In genomic region chr5:143404416-143405062, GRCh38 we compare ENCODE assay signal across 8 cellular contexts. TPM values are rescaled to one million over a fixed set of nuclear protein-coding genes. Genes with fewer than 3 reads are reported as not detected.
A peak's percentile ranks its signal among the peaks of the same experiment; 100 is the strongest.
DNase-seq lines count a peak whose midpoint lies in the region; ATAC-seq and TF ChIP-seq lines count a peak whose summit lies in the region.

No MANE protein-coding gene starts in this region.

- H2AFZ ChIP-seq in SU-DHL-6 (ENCODE audit: low read depth, low read length, severe bottlenecking): peak overlapping the region; percentile 96

- ATAC-seq in GM21717 (IDR thresholded peaks at IDR 0.05; ENCODE audit: unreplicated experiment) (peak; percentile 19), heart left ventricle (peak; percentile 53 to 65 (median 64))

- peaks cover 23% of the 10 kb centered on the region for H3K4me1 Mint-ChIP-seq in type B pancreatic cell (ENCODE audit: unreplicated experiment)

- H4K20me1 ChIP-seq in SU-DHL-6 (ENCODE audit: low read depth, low read length): peaks cover 7% of the 10 kb centered on the region; the same call in 1 of the 2 replicates

- TF ChIP-seq CTCF in SU-DHL-6 (IDR thresholded peaks at IDR 0.05; ENCODE audit: insufficient read depth, low read length, poor library complexity, severe bottlenecking): no peak
- TF ChIP-seq CTCF in heart left ventricle (IDR thresholded peaks at IDR 0.05): peak in 1 of 12 donors; percentile 4
- no peak for TF ChIP-seq CTCF in type B pancreatic cell (conservative IDR thresholded peaks at IDR 0.05)

- H3K36me3 ChIP-seq in SU-DHL-6 (ENCODE audit: low read length) (0 out of 2 replicates have a peak, but pooled peaks cover 10% of the 10 kb centered on the region), heart left ventricle (peaks cover 0 to 9% (median 5%) of the 10 kb centered on the region in 9 donors)

- H3F3A ChIP-seq in SU-DHL-6 (ENCODE audit: insufficient read depth): peaks cover 37% of the 10 kb centered on the region

- peaks cover 20% of the 10 kb centered on the region for H3K36me3 Mint-ChIP-seq in type B pancreatic cell

- 0 to 1% (median 1%) methylated on average over 22 to 41 of the region's 41 CpGs for WGBS in heart left ventricle, 4 donors

- peak overlapping the region; percentile 88 for H3K9ac ChIP-seq in SU-DHL-6 (ENCODE audit: low read length)

- no peaks in the 10 kb centered on the region for H3K27me3 ChIP-seq in SU-DHL-6 (ENCODE audit: low read length)
- H3K27me3 ChIP-seq in heart left ventricle: no peaks in the 10 kb centered on the region

- H3K4me3 ChIP-seq in SU-DHL-6 (ENCODE audit: insufficient read depth, low read length, poor library complexity, severe bottlenecking): peak overlapping the region; percentile 74
- peak overlapping the region; percentile 64 to 95 (median 86) for H3K4me3 ChIP-seq in heart left ventricle

- H3K27ac ChIP-seq in SU-DHL-6 (ENCODE audit: low read depth, low read length) (peak overlapping the region; percentile 97), heart left ventricle (peak overlapping the region; percentile 95 to 100 (median 99))

- H3K9me3 ChIP-seq in SU-DHL-6 (ENCODE audit: insufficient read depth, low read length) (no peaks in the 10 kb centered on the region), heart left ventricle (no peaks in the 10 kb centered on the region)

- H3K4me2 ChIP-seq in SU-DHL-6 (ENCODE audit: low read depth, low read length, poor library complexity, severe bottlenecking): peak overlapping the region; percentile 93

- in situ Hi-C loops in KBM-7 (cut with MboI; ENCODE audit: low pct_unique_long_range_greater_than_20kb, low sequenced_read_pairs): no loop called here

- H3K4me1 ChIP-seq in heart left ventricle: peaks cover 0 to 30% (median 14%) of the 10 kb centered on the region in 12 donors

- no peak for TF ChIP-seq POLR2A in heart left ventricle (IDR thresholded peaks at IDR 0.05)

- H3K27me3 Mint-ChIP-seq in type B pancreatic cell: peaks cover 27% of the 10 kb centered on the region

- intact Hi-C loops in heart left ventricle (cut with DNase I): loop anchor here (1.0 to 10.0 kb wide), 31 partner anchors 92 to 740 kb away; no protein-coding TSS in a partner anchor

- DNase-seq in DMS53 treated with DMSO at 0.1 percent for 48 hours (lab: John Stamatoyannopoulos, UW; ENCODE audit: unreplicated experiment) (peak; percentile 72), KBM-7 (peak; percentile 85), heart left ventricle (peak; percentile 85 to 90 (median 87)), pons (ENCODE audit: low spot score) (peak; percentile 82), type B pancreatic cell (ENCODE audit: extremely low spot score, unreplicated experiment) (peak; percentile 72)
- peak; percentile 15 for DNase-seq in activated naive CD8-positive, alpha-beta T cell treated with anti-CD3 and anti-CD28 coated beads, Interleukin-2, amount 50 U/mL, for 16 hours (ENCODE audit: low read depth, low spot score)

- H3K9me3 Mint-ChIP-seq in type B pancreatic cell: peaks cover 6% of the 10 kb centered on the region

- H3K4me3 Mint-ChIP-seq in type B pancreatic cell: peak overlapping the region; percentile 99

- peak overlapping the region; percentile 99 for H3K27ac Mint-ChIP-seq in type B pancreatic cell

- H3K9me2 ChIP-seq in SU-DHL-6 (replicated peaks; ENCODE audit: insufficient read depth, low read length): no peaks in the 10 kb centered on the region

- peaks cover 45% of the 10 kb centered on the region for H3K79me2 ChIP-seq in SU-DHL-6 (ENCODE audit: insufficient read depth, low read length)

RNA-seq across cellular contexts. Expression of gene NR3C1, which starts 1.1 kb away (rescaled TPM):
- total RNA-seq in heart left ventricle: 10 to 100 TPM; 29.6 to 73.7 (median 50.6) TPM
- polyA plus RNA-seq in heart left ventricle: 10 to 100 TPM; 10.4 to 21.5 TPM
- total RNA-seq in type B pancreatic cell (ENCODE audit: low replicate concordance): 43.0 and 94.0 TPM in 2 replicates

Comparison
In these comparisons a context has a peak if more than half of its experiments do, and no peak if none do; other contexts are left out.
1. Peak in every context shown above with its lines: DNase-seq, ATAC-seq, H3K4me3 ChIP-seq and H3K27ac ChIP-seq.
2. DNase-seq: peak in every context shown above with its lines; median percentile 87 in heart left ventricle; 85 in KBM-7; 82 in pons; 72 in DMS53 treated with DMSO at 0.1 percent for 48 hours; 72 in type B pancreatic cell; 15 in activated naive CD8-positive, alpha-beta T cell treated with anti-CD3 and anti-CD28 coated beads, Interleukin-2, amount 50 U/mL, for 16 hours.